Comparison of ENCODE assay signal across 14 cellular contexts in the genomic region with DNA sequence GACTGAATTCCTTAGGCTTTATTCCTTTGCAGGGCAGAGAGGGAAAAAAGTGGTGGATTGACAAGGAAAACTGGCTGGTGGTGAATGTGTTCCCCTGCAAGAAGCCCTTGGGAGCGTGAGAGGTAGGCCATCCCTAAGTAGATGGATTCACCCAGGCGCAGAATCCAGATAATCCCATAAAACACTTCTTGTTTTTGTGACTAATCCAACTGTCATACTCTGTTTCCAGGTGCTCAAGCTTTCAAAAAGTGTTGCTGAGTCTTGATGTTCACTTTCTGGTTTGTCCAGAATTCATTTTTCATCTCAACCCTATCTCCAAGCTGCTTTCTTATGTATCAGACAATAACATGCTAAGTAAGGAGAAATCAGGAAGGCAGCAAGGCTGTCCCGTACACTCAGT.
DNase-seq lines count a peak whose midpoint lies in the region; ATAC-seq and TF ChIP-seq lines count a peak whose summit lies in the region.
"Had no signal": no experiment of that assay in that cellular context is flagged by ENCODE, and none has a peak within 500 bp of the region (broad histone marks: within the 10 kb centered on the region; RNA-seq: fewer than 3 reads in every experiment).

No MANE protein-coding gene starts in this region.

- no peaks in the 10 kb centered on the region for H3K36me3 ChIP-seq in mesodermal cell (ENCODE audit: control insufficient read depth, insufficient read depth, low read length)
- H3K36me3 ChIP-seq: BLaER1 had no signal

- WGBS in mesodermal cell (ENCODE audit: insufficient coverage in 2 of 2), 2 experiments: 90 to 100% methylated on average over 1 to 3 of the region's 3 CpGs

- peaks cover 58% of the 10 kb centered on the region for H3K4me1 ChIP-seq in mesodermal cell (ENCODE audit: control insufficient read depth, insufficient read depth, low read length, poor library complexity, severe bottlenecking)

- H3K4me3 ChIP-seq in epithelial cell of esophagus (ENCODE audit: low read length) (no peak overlapping the region), mesodermal cell (ENCODE audit: extremely low read depth, insufficient read depth, low read length, poor library complexity, severe bottlenecking) (no peak overlapping the region)
- H3K4me3 ChIP-seq: BLaER1 had no signal

- DNase-seq in NCI-H82 treated with DMSO at 0.1 percent for 48 hours (lab: John Stamatoyannopoulos, UW; ENCODE audit: unreplicated experiment): peak; percentile 13
- DNase-seq in epithelial cell of esophagus (ENCODE audit: low read depth): peak; percentile 50
- DNase-seq in stimulated activated naive CD4-positive, alpha-beta T cell treated with Interleukin-2 at 50 U/mL for 16 hours (lab: John Stamatoyannopoulos, UW): no peak
- no peak for DNase-seq in NK-92 (lab: John Stamatoyannopoulos, UW; ENCODE audit: unreplicated experiment)
- DNase-seq: 8988T; CD4-positive, alpha-beta memory T cell; DMS153; GOT3; HFFc6 had no signal

- TF ChIP-seq CTCF in epithelial cell of esophagus (IDR thresholded peaks at IDR 0.05; ENCODE audit: insufficient read depth, low read depth, low read length, missing control alignments): no peak

- ATAC-seq in GM19467 (IDR thresholded peaks at IDR 0.05; ENCODE audit: unreplicated experiment): no peak
- ATAC-seq in GM21723 (IDR thresholded peaks at IDR 0.05; ENCODE audit: unreplicated experiment): no peak
- ATAC-seq: HepG2 had no signal

- peak overlapping the region; percentile 5 for H3K27ac ChIP-seq in mesodermal cell (ENCODE audit: low read depth, low read length, severe bottlenecking)

- H3K9me3 ChIP-seq in mesodermal cell (ENCODE audit: control insufficient read depth, low read length): no peaks in the 10 kb centered on the region
- H3K9me3 ChIP-seq: BLaER1 had no signal

Comparison
In these comparisons a context has a peak if more than half of its experiments do, and no peak if none do; other contexts are left out.
1. DNase-seq: peak in NCI-H82 treated with DMSO at 0.1 percent for 48 hours (single experiment) and epithelial cell of esophagus (single experiment); none in stimulated activated naive CD4-positive, alpha-beta T cell treated with Interleukin-2 at 50 U/mL for 16 hours (single experiment) and NK-92 (single experiment).